Comparison of ENCODE assay signal across 9 cellular contexts in genomic region chr1:47232187-47232874, GRCh38. TPM values are rescaled to one million over a fixed set of nuclear protein-coding genes. Genes with fewer than 3 reads are reported as not detected.
DNase-seq lines count a peak whose midpoint lies in the region; ATAC-seq, FAIRE-seq and TF ChIP-seq lines count a peak whose summit lies in the region.
"Had no signal": no experiment of that assay in that cellular context is flagged by ENCODE, and none has a peak within 500 bp of the region (broad histone marks: within the 10 kb centered on the region; RNA-seq: fewer than 3 reads in every experiment).

Gene TAL1, minus strand, starts transcription at chr1:47232225. Its CDS starts 6,337 bp downstream, at chr1:47225888.

- 10% methylated on average over 32 of the region's 51 CpGs for WGBS in prostate gland

- peak within 1 kb of the TSS; percentile 74 to 94 (median 84) for H3K4me3 Mint-ChIP-seq in naive thymus-derived CD4-positive, alpha-beta T cell

- POLR2A ChIA-PET in AG04450 (lab: Yijun Ruan, JAX): no interaction called here
- POLR2A ChIA-PET in naive thymus-derived CD4-positive, alpha-beta T cell (lab: Charles Lee): interaction anchor here (0.8 kb wide), 1 partner anchor 22 kb away, joined by 3 read pairs; no protein-coding TSS in a partner anchor

- peak within 1 kb of the TSS; percentile 22 for H3K4me3 ChIP-seq in AG04450 (ENCODE audit: low read depth, low read length)
- H3K4me3 ChIP-seq in epithelial cell of esophagus (ENCODE audit: low read length): no peak within 1 kb of the TSS
- peak within 1 kb of the TSS; percentile 4 for H3K4me3 ChIP-seq in naive thymus-derived CD4-positive, alpha-beta T cell (ENCODE audit: low read length)
- peak within 1 kb of the TSS in 1 of 2 donors; percentile 16 for H3K4me3 ChIP-seq in prostate gland

- H3K4me1 Mint-ChIP-seq in naive thymus-derived CD4-positive, alpha-beta T cell: peaks cover 8 to 37% (median 28%) of the 10 kb centered on the region in 7 donors

- peak within 1 kb of the TSS in 1 of 9 donors; percentile 62 for H3K27ac Mint-ChIP-seq in naive thymus-derived CD4-positive, alpha-beta T cell

- peaks cover 89% of the 10 kb centered on the region for H3K27me3 ChIP-seq in AG04450 (ENCODE audit: control insufficient read depth, insufficient read depth, low read length)
- H3K27me3 ChIP-seq in naive thymus-derived CD4-positive, alpha-beta T cell (ENCODE audit: control insufficient read depth in 2 of 2, insufficient read depth in 2 of 2, low read length in 2 of 2): peaks cover 23 to 40% of the 10 kb centered on the region in 2 donors
- H3K27me3 ChIP-seq in prostate gland (replicated peaks; ENCODE audit: insufficient read depth): peaks cover 38% of the 10 kb centered on the region

- CTCF ChIA-PET in AG04450 (lab: Charles Lee): interaction anchor here (0.8 kb wide), 1 partner anchor 30 kb away, joined by 4 read pairs; no protein-coding TSS in a partner anchor
- CTCF ChIA-PET in naive thymus-derived CD4-positive, alpha-beta T cell (lab: Charles Lee): no interaction called here

- no peak for FAIRE-seq in RCC 7860 (lab: Jason Lieb, UNC)

- H3K9me3 ChIP-seq in AG04450 (ENCODE audit: control insufficient read depth, insufficient read depth, low read length) (peaks cover 3% of the 10 kb centered on the region; the same call in 1 of the 2 replicates), prostate gland (no peaks in the 10 kb centered on the region)
- H3K9me3 ChIP-seq in naive thymus-derived CD4-positive, alpha-beta T cell (ENCODE audit: control insufficient read depth in 2 of 3, low read length in 3 of 3): no peaks in the 10 kb centered on the region

- no peaks in the 10 kb centered on the region for H3K36me3 ChIP-seq in naive thymus-derived CD4-positive, alpha-beta T cell (ENCODE audit: control insufficient read depth in 2 of 3, insufficient read depth in 3 of 3, low read length in 3 of 3)
- H3K36me3 ChIP-seq in prostate gland: no peaks in the 10 kb centered on the region

- H3K27ac ChIP-seq in AG04450 (ENCODE audit: low read depth, low read length): no peak within 1 kb of the TSS
- H3K27ac ChIP-seq in naive thymus-derived CD4-positive, alpha-beta T cell (ENCODE audit: low read depth, low read length): no peak within 1 kb of the TSS
- peak within 1 kb of the TSS in 1 of 2 donors; percentile 37 for H3K27ac ChIP-seq in prostate gland

- peak; percentile 52 for ATAC-seq in naive thymus-derived CD4-positive, alpha-beta T cell
- ATAC-seq in GM21737 (IDR thresholded peaks at IDR 0.05; ENCODE audit: unreplicated experiment): no peak

- peaks cover 63 to 92% (median 87%) of the 10 kb centered on the region in 5 donors for H3K27me3 Mint-ChIP-seq in naive thymus-derived CD4-positive, alpha-beta T cell

- DNase-seq in AG04450 (ENCODE audit: low read depth, low spot score): no peak
- DNase-seq in NCI-H82 treated with DMSO at 0.1 percent for 48 hours (lab: John Stamatoyannopoulos, UW; ENCODE audit: unreplicated experiment): peak; percentile 13
- peak; percentile 22 for DNase-seq in epithelial cell of esophagus (ENCODE audit: low read depth)
- no peak for DNase-seq in naive thymus-derived CD4-positive, alpha-beta T cell
- DNase-seq in prostate gland (ENCODE audit: low spot score): no peak
- no peak for DNase-seq in RCC 7860 (ENCODE audit: low spot score)
- no peak for DNase-seq in NCI-H2107 treated with DMSO at 0.1 percent for 48 hours (lab: John Stamatoyannopoulos, UW; ENCODE audit: unreplicated experiment)
- DNase-seq: activated gamma-delta T cell had no signal

- intact Hi-C loops in naive thymus-derived CD4-positive, alpha-beta T cell (cut with micrococcal nuclease): loop anchor here in 1 of 2 donors (5.0 kb wide), 1 partner anchor 475 kb away; no protein-coding TSS in a partner anchor
- intact Hi-C loops in prostate gland (cut with DNase I): no loop called here

- no peak for TF ChIP-seq POLR2A in prostate gland (IDR thresholded peaks at IDR 0.05)

- TF ChIP-seq CTCF in AG04450 (IDR thresholded peaks at IDR 0.05; ENCODE audit: low read depth, low read length) (no peak), epithelial cell of esophagus (IDR thresholded peaks at IDR 0.05; ENCODE audit: insufficient read depth, low read depth, low read length, missing control alignments) (no peak), prostate gland (IDR thresholded peaks at IDR 0.05) (no peak)

- H3K9me3 Mint-ChIP-seq in naive thymus-derived CD4-positive, alpha-beta T cell: peaks cover 0 to 4% (median 0%) of the 10 kb centered on the region in 11 donors

- H3K4me1 ChIP-seq in naive thymus-derived CD4-positive, alpha-beta T cell (ENCODE audit: control insufficient read depth in 2 of 2, insufficient read depth in 2 of 2, low read length in 2 of 2): peaks cover 12 to 13% of the 10 kb centered on the region in 2 donors
- H3K4me1 ChIP-seq in prostate gland (replicated peaks): no peaks in the 10 kb centered on the region

- H3K36me3 Mint-ChIP-seq in naive thymus-derived CD4-positive, alpha-beta T cell: peaks cover 0 to 10% (median 1%) of the 10 kb centered on the region in 5 donors

RNA-seq across cellular contexts. Expression of gene TAL1, which starts in this region (rescaled TPM):
- not detected in 2 replicates for polyA plus RNA-seq in AG04450 (2011; rRNA removed)
- not detected in 2 replicates for polyA minus RNA-seq in AG04450 (2011; rRNA and poly(A)+ RNA removed)
- 1 to 10 TPM in 1 of 5 experiments, under 1 TPM in 1, not detected in 3; 0.42 to 4.0 TPM for total RNA-seq in naive thymus-derived CD4-positive, alpha-beta T cell
- polyA plus RNA-seq in naive thymus-derived CD4-positive, alpha-beta T cell: not detected
- 1 to 10 TPM; 1.0 to 1.8 TPM for total RNA-seq in prostate gland

Comparison
In these comparisons a context has a peak if more than half of its experiments do, and no peak if none do; other contexts are left out.
1. DNase-seq: peak in NCI-H82 treated with DMSO at 0.1 percent for 48 hours (single experiment) and epithelial cell of esophagus (single experiment); none in AG04450 (single experiment), naive thymus-derived CD4-positive, alpha-beta T cell (0 of 9), prostate gland (single experiment), RCC 7860 (single experiment) and NCI-H2107 treated with DMSO at 0.1 percent for 48 hours (single experiment).